Comparison of ENCODE assay signal across 12 cellular contexts in the genomic region with DNA sequence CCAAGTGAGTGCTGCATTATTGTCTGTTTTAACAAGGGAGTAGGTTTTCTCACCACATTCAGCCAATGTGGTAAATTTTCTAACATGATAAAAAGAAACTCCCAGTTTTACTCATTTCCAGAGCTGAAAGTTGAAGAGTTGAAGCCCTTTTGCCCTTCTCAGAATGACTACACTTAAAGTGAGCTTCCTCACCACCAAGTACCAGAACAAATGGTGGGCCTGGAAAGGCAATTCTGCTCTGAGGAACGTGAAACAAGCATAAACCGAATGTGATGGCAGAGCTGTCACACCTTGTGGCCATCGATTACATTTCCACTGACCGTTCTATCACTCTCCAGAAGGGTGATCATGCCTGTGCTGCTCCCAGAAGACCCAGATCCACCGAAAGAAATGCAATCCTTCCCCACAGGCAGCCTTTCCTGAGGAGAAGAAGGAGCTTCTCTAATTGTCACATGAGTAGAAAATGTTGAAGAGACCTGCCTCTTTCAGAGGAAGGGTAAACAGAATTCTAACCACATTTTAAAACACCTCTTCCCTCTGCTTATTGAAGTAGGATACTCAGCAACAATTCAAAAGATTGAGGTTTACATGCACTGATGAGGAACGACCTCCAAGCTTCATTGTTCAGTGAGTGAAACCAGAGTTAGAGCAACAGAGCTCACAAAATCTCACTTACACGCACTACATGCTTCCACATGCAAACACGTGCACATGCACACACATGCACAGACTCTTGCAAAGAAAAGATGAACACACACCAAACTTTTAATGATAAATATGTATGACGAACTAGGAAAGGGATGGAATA. TPM values are rescaled to one million over a fixed set of nuclear protein-coding genes. Genes with fewer than 3 reads are reported as not detected.
DNase-seq lines count a peak whose midpoint lies in the region; ATAC-seq and TF ChIP-seq lines count a peak whose summit lies in the region.
"Had no signal": no experiment of that assay in that cellular context is flagged by ENCODE, and none has a peak within 500 bp of the region (broad histone marks: within the 10 kb centered on the region; RNA-seq: fewer than 3 reads in every experiment).

No MANE protein-coding gene starts in this region.

- H3K4me3 ChIP-seq in smooth muscle cell (no peak overlapping the region), right lobe of liver (no peak overlapping the region)

- H3K36me3 Mint-ChIP-seq in activated CD4-positive, alpha-beta T cell treated with anti-CD3 and anti-CD28 coated beads, Interleukin-2, amount 10 ng/mL, durations not matched to agents 24 days and 14 days (ENCODE audit: low read depth): peaks cover 4% of the 10 kb centered on the region
- H3K36me3 Mint-ChIP-seq: brain had no signal

- no peak overlapping the region for H3K27ac ChIP-seq in smooth muscle cell (ENCODE audit: low read depth)
- no peak overlapping the region for H3K27ac ChIP-seq in right lobe of liver

- no peak overlapping the region for H3K9ac ChIP-seq in smooth muscle cell (ENCODE audit: low read depth)

- peaks cover 33% of the 10 kb centered on the region for H3K27me3 ChIP-seq in smooth muscle cell (ENCODE audit: low read depth)
- H3K27me3 ChIP-seq in right lobe of liver: no peaks in the 10 kb centered on the region

- peak overlapping the region; percentile 46 for H3K4me3 Mint-ChIP-seq in activated CD4-positive, alpha-beta T cell treated with anti-CD3 and anti-CD28 coated beads, Interleukin-2, amount 10 ng/mL, durations not matched to agents 24 days and 14 days
- H3K4me3 Mint-ChIP-seq: brain had no signal

- H3K79me2 ChIP-seq in smooth muscle cell (ENCODE audit: low read depth): no peaks in the 10 kb centered on the region

- H3K9me3 ChIP-seq in smooth muscle cell (replicated peaks; ENCODE audit: low read depth) (no peaks in the 10 kb centered on the region), right lobe of liver (no peaks in the 10 kb centered on the region)

- H4K20me1 ChIP-seq in smooth muscle cell (ENCODE audit: low read depth): no peaks in the 10 kb centered on the region

- H3K27me3 Mint-ChIP-seq in activated CD4-positive, alpha-beta T cell treated with anti-CD3 and anti-CD28 coated beads, Interleukin-2, amount 10 ng/mL, durations not matched to agents 24 days and 14 days: peaks cover 58% of the 10 kb centered on the region

- peak; percentile 79 for DNase-seq in activated CD4-positive, alpha-beta T cell treated with anti-CD3 and anti-CD28 coated beads, Interleukin-2, amount 10 ng/mL, durations not matched to agents 24 days and 14 days
- DNase-seq in activated CD4-positive, alpha-beta T cell treated with anti-CD3 and anti-CD28 coated beads, Interleukin-2, amount 50 U/mL, for 1 hour: no peak
- DNase-seq in stimulated activated CD4-positive, alpha-beta T cell treated with anti-CD3 and anti-CD28 coated beads, Interleukin-4, amount 100 ng/mL, for 24 hours: peak; percentile 44
- DNase-seq in smooth muscle cell (lab: John Stamatoyannopoulos, UW; ENCODE audit: unreplicated experiment) (no peak), right lobe of liver (no peak)
- no peak for DNase-seq in stimulated activated naive CD4-positive, alpha-beta T cell treated with Interleukin-2 at 50 U/mL for 16 hours (lab: John Stamatoyannopoulos, UW)
- DNase-seq: NCI-H1436, T-helper 9 cell had no signal

- TF ChIP-seq POLR2A in right lobe of liver (IDR thresholded peaks at IDR 0.05): no peak

- 70% methylated on average over 9 of the region's 9 CpGs for WGBS in smooth muscle cell (ENCODE audit: low lambda C conversion rate)
- 67% methylated on average over 9 of the region's 9 CpGs for WGBS in right lobe of liver (ENCODE audit: insufficient coverage, low coverage, low lambda C conversion rate, missing lambda C conversion rate)

- H3K4me2 ChIP-seq in smooth muscle cell: no peak overlapping the region

- no peaks in the 10 kb centered on the region for H3K36me3 ChIP-seq in smooth muscle cell (ENCODE audit: low read depth)
- H3K36me3 ChIP-seq in right lobe of liver: no peaks in the 10 kb centered on the region

- peaks cover 41% of the 10 kb centered on the region for H3K4me1 Mint-ChIP-seq in activated CD4-positive, alpha-beta T cell treated with anti-CD3 and anti-CD28 coated beads, Interleukin-2, amount 10 ng/mL, durations not matched to agents 24 days and 14 days
- H3K4me1 Mint-ChIP-seq: brain had no signal

- no peaks in the 10 kb centered on the region for H3F3A ChIP-seq in smooth muscle cell (ENCODE audit: low read depth)

- peak; percentile 64 for ATAC-seq in GM21786 (IDR thresholded peaks at IDR 0.05; ENCODE audit: unreplicated experiment)
- peak; percentile 38 for ATAC-seq in HG03565 (IDR thresholded peaks at IDR 0.05; ENCODE audit: unreplicated experiment)
- no peak for ATAC-seq in right lobe of liver

- H2AFZ ChIP-seq in smooth muscle cell (ENCODE audit: low read depth): no peak overlapping the region

- H3K9me3 Mint-ChIP-seq in activated CD4-positive, alpha-beta T cell treated with anti-CD3 and anti-CD28 coated beads, Interleukin-2, amount 10 ng/mL, durations not matched to agents 24 days and 14 days: peaks cover 13% of the 10 kb centered on the region

- intact Hi-C loops in activated CD4-positive, alpha-beta T cell treated with anti-CD3 and anti-CD28 coated beads, Interleukin-2, amount 10 ng/mL, durations not matched to agents 24 days and 14 days (cut with micrococcal nuclease): loop anchor here (2.0 to 10.0 kb wide), 4 partner anchors 112 to 510 kb away; partner anchors contain the start of gene CCR5
- intact Hi-C loops in right lobe of liver (cut with DNase I): no loop called here

- peak overlapping the region; percentile 39 for H3K27ac Mint-ChIP-seq in activated CD4-positive, alpha-beta T cell treated with anti-CD3 and anti-CD28 coated beads, Interleukin-2, amount 10 ng/mL, durations not matched to agents 24 days and 14 days
- H3K27ac Mint-ChIP-seq: brain had no signal

- TF ChIP-seq CTCF in smooth muscle cell (IDR thresholded peaks at IDR 0.05; ENCODE audit: borderline replicate concordance, insufficient read depth, poor library complexity, severe bottlenecking): no peak
- TF ChIP-seq CTCF in right lobe of liver (IDR thresholded peaks at IDR 0.05): no peak

- no peaks in the 10 kb centered on the region for H3K4me1 ChIP-seq in smooth muscle cell (ENCODE audit: low read depth)
- H3K4me1 ChIP-seq in right lobe of liver: peaks cover 0 to 21% (median 8%) of the 10 kb centered on the region in 4 donors

RNA-seq across cellular contexts. Expression of gene CCR9, which starts 21.4 kb away (rescaled TPM):
- not detected in 2 replicates for total RNA-seq in activated CD4-positive, alpha-beta T cell treated with anti-CD3 and anti-CD28 coated beads, Interleukin-2, amount 10 ng/mL, durations not matched to agents 24 days and 14 days
- total RNA-seq in smooth muscle cell (not detected in 2 replicates), right lobe of liver (under 1 TPM in 3 of 6 experiments, not detected in 3; 0.07 to 0.09 (median 0.07) TPM)
- polyA plus RNA-seq in smooth muscle cell: not detected in 2 replicates
- total RNA-seq: glomerular endothelial cell had no signal

RNA-seq across cellular contexts. Expression of gene LZTFL1, which starts 23.0 kb away (rescaled TPM):
- 3.1 and 4.3 TPM in 2 replicates for total RNA-seq in activated CD4-positive, alpha-beta T cell treated with anti-CD3 and anti-CD28 coated beads, Interleukin-2, amount 10 ng/mL, durations not matched to agents 24 days and 14 days
- 26.1 and 29.4 TPM in 2 replicates for total RNA-seq in smooth muscle cell
- polyA plus RNA-seq in smooth muscle cell: 5.8 and 8.6 TPM in 2 replicates
- total RNA-seq in right lobe of liver: 10 to 100 TPM in 1 of 6 experiments, 1 to 10 TPM in 5; 2.6 to 12.8 (median 6.0) TPM

Comparison
In these comparisons a context has a peak if more than half of its experiments do, and no peak if none do; other contexts are left out.
1. DNase-seq: peak in activated CD4-positive, alpha-beta T cell treated with anti-CD3 and anti-CD28 coated beads, Interleukin-2, amount 10 ng/mL, durations not matched to agents 24 days and 14 days (single experiment) and stimulated activated CD4-positive, alpha-beta T cell treated with anti-CD3 and anti-CD28 coated beads, Interleukin-4, amount 100 ng/mL, for 24 hours (single experiment); none in activated CD4-positive, alpha-beta T cell treated with anti-CD3 and anti-CD28 coated beads, Interleukin-2, amount 50 U/mL, for 1 hour (single experiment), smooth muscle cell (single experiment), stimulated activated naive CD4-positive, alpha-beta T cell treated with Interleukin-2 at 50 U/mL for 16 hours (single experiment) and right lobe of liver (0 of 3).
2. ATAC-seq: peak in GM21786 (single experiment) and HG03565 (single experiment); none in right lobe of liver (0 of 4).